ENCODE assay signal across 8 cellular contexts in genomic region chr5:134226441-134227192, GRCh38. TPM values are rescaled to one million over a fixed set of nuclear protein-coding genes. Genes with fewer than 3 reads are reported as not detected.
DNase-seq lines count a peak whose midpoint lies in the region; ATAC-seq and TF ChIP-seq lines count a peak whose summit lies in the region.

No MANE protein-coding gene starts in this region.

- H2AFZ ChIP-seq in neural cell (ENCODE audit: low read depth, low read length) = peak overlapping the region; percentile 97

- H3K4me3 ChIP-seq in neural cell (ENCODE audit: low read length) = peak overlapping the region; percentile 96

- no peak for TF ChIP-seq EP300 in neural cell (conservative IDR thresholded peaks at IDR 0.05; ENCODE audit: poor library complexity, severe bottlenecking)

- H3K36me3 ChIP-seq in neural cell (ENCODE audit: insufficient read depth, low read length) = no peaks in the 10 kb centered on the region

- H4K20me1 ChIP-seq in neural cell (ENCODE audit: insufficient read depth) = peaks cover 5% of the 10 kb centered on the region

- TF ChIP-seq RAD21 in neural cell (conservative IDR thresholded peaks at IDR 0.05) = peak; percentile 31

- no peaks in the 10 kb centered on the region for H3K9me2 ChIP-seq in neural cell (ENCODE audit: insufficient read depth, low read length)

- ATAC-seq in HG03460 (IDR thresholded peaks at IDR 0.05; ENCODE audit: unreplicated experiment) (peak; percentile 31), esophagus mucosa (peak; percentile 85)
- peak; percentile 39 to 51 for ATAC-seq in activated CD4-positive, CD25-positive, alpha-beta regulatory T cell treated with anti-CD3 and anti-CD28 coated beads, Interleukin-2, amount 50 U/mL, for 24 hours

- H3K27ac ChIP-seq in neural cell (ENCODE audit: low read length) = peak overlapping the region; percentile 100

- H3K27me3 ChIP-seq in neural cell (ENCODE audit: insufficient read depth, low read depth, low read length) = no peaks in the 10 kb centered on the region

- H3K79me2 ChIP-seq in neural cell (replicated peaks; ENCODE audit: insufficient read depth, low read length) = peaks cover 55% of the 10 kb centered on the region

- peak; percentile 61 for DNase-seq in stimulated activated CD8-positive, alpha-beta memory T cell treated with anti-CD3 and anti-CD28 coated beads, Interleukin-12 subunit alpha, Interleukin-12 subunit beta, amount 100 ng/mL, for 1 hour (ENCODE audit: low read depth)
- no peak for DNase-seq in stimulated activated CD8-positive, alpha-beta memory T cell treated with anti-CD3 and anti-CD28 coated beads, Interleukin-4, amount 100 ng/mL, for 48 hours
- no peak for DNase-seq in HK-2 (ENCODE audit: unreplicated experiment)
- no peak for DNase-seq in effector CD8-positive, alpha-beta T cell (lab: John Stamatoyannopoulos, UW)

- peak overlapping the region; percentile 86 for H3K4me2 ChIP-seq in neural cell (ENCODE audit: low read length)

- peaks cover 3% of the 10 kb centered on the region for H3F3A ChIP-seq in neural cell (ENCODE audit: insufficient read depth, low read length, poor library complexity, severe bottlenecking)

- H3K9me3 ChIP-seq in neural cell (ENCODE audit: low read length) = no peaks in the 10 kb centered on the region

- peak overlapping the region; percentile 100 for H3K9ac ChIP-seq in neural cell (ENCODE audit: low read length)

- no peak for TF ChIP-seq CTCF in neural cell (IDR thresholded peaks at IDR 0.05; ENCODE audit: poor library complexity, severe bottlenecking)

TF ChIP-seq in neural cell, 6 proteins besides CTCF, POLR2A, EP300 and RAD21:
- TF ChIP-seq REST (IDR thresholded peaks at IDR 0.05; ENCODE audit: borderline replicate concordance) (peak; percentile 38), POLR2AphosphoS5 (IDR thresholded peaks at IDR 0.05) (peak; percentile 93), EZH2 (IDR thresholded peaks at IDR 0.05; ENCODE audit: borderline replicate concordance, insufficient read depth, low read length, poor library complexity, severe bottlenecking) (no peak), SMC3 (conservative IDR thresholded peaks at IDR 0.05; ENCODE audit: poor library complexity) (peak; percentile 32), MXI1 (conservative IDR thresholded peaks at IDR 0.05; ENCODE audit: poor library complexity, severe bottlenecking) (peak; percentile 27), TAF1 (IDR thresholded peaks at IDR 0.05; ENCODE audit: low read depth) (peak; percentile 34)
TF ChIP-seq in neural cell: peak in this region for 5.

RNA-seq across cellular contexts. Expression of gene PPP2CA, which starts 0.7 kb away (rescaled TPM):
- total RNA-seq in esophagus mucosa = 144 TPM
- polyA plus RNA-seq in neural cell = 232 and 251 TPM in 2 replicates
- polyA minus RNA-seq in neural cell = 201 and 258 TPM in 2 replicates

RNA-seq across cellular contexts. Expression of gene SKP1, which starts 49.9 kb away (rescaled TPM):
- total RNA-seq in esophagus mucosa = 206 TPM
- polyA plus RNA-seq in neural cell = 1,249 and 1,492 TPM in 2 replicates
- polyA minus RNA-seq in neural cell = 219 and 318 TPM in 2 replicates

Comparison
In these comparisons a context has a peak if more than half of its experiments do, and no peak if none do; other contexts are left out.
1. ATAC-seq: peak in every context shown above with its lines; median percentile 85 in esophagus mucosa; 45 in activated CD4-positive, CD25-positive, alpha-beta regulatory T cell treated with anti-CD3 and anti-CD28 coated beads, Interleukin-2, amount 50 U/mL, for 24 hours; 31 in HG03460.